8 cellular contexts compared by ENCODE assay signal in genomic region chr4:1356181-1356998, GRCh38. TPM values are rescaled to one million over a fixed set of nuclear protein-coding genes. Genes with fewer than 3 reads are reported as not detected.
A peak's percentile ranks its signal among the peaks of the same experiment; 100 is the strongest.
DNase-seq lines count a peak whose midpoint lies in the region; ATAC-seq and TF ChIP-seq lines count a peak whose summit lies in the region.

No MANE protein-coding gene starts in this region.

- no peaks in the 10 kb centered on the region for H3K9me3 ChIP-seq in CD8-positive, alpha-beta T cell (ENCODE audit: low read length)
- H3K9me3 ChIP-seq in HCT116 (ENCODE audit: control insufficient read depth in 1 of 2, insufficient read depth in 1 of 2, low read depth in 1 of 2, low read length in 2 of 2) = no peaks in the 10 kb centered on the region
- no peaks in the 10 kb centered on the region for H3K9me3 ChIP-seq in left lung

- peaks cover 8% of the 10 kb centered on the region for H3K4me1 ChIP-seq in CD8-positive, alpha-beta T cell (ENCODE audit: insufficient read depth, low read length)
- H3K4me1 ChIP-seq in HCT116 (ENCODE audit: control insufficient read depth in 1 of 2, insufficient read depth in 2 of 2, low read length in 2 of 2) (peaks cover 2 to 9% of the 10 kb centered on the region in 2 experiments; a peak in 2 of 4 replicates), left lung (peaks cover 0 to 7% of the 10 kb centered on the region in 2 donors)

- no peak overlapping the region for H3K9ac ChIP-seq in HCT116 (ENCODE audit: low read length)

- no peaks in the 10 kb centered on the region for H3K79me2 ChIP-seq in HCT116 (ENCODE audit: insufficient read depth, low read length)

- TF ChIP-seq RAD21 in HCT116 (IDR thresholded peaks at IDR 0.05; ENCODE audit: low read depth) = no peak

- no peaks in the 10 kb centered on the region for H3K27me3 Mint-ChIP-seq in CD8-positive, alpha-beta T cell (ENCODE audit: low read depth)
- H3K27me3 Mint-ChIP-seq in T-helper 2 cell treated with Interferon-gamma antibody and Interleukin-4, amounts not matched to agents 5 μg/mL and 100 μg/mL, for 36 hours (ENCODE audit: low read depth) = no peaks in the 10 kb centered on the region

- BruUV-seq in HCT116 (replicated peaks; lab: Mats Ljungman, UMichigan) = no TSS peak

- no peaks in the 10 kb centered on the region for H4K20me1 ChIP-seq in HCT116 (ENCODE audit: insufficient read depth)

- H3K27ac ChIP-seq in CD8-positive, alpha-beta T cell (ENCODE audit: low read depth, low read length) = no peak overlapping the region
- H3K27ac ChIP-seq in HCT116 (ENCODE audit: low read depth, low read length) = no peak overlapping the region
- no peak overlapping the region for H3K27ac ChIP-seq in left lung

- H3K4me3 Mint-ChIP-seq in CD8-positive, alpha-beta T cell = no peak overlapping the region
- H3K4me3 Mint-ChIP-seq in T-helper 2 cell treated with Interferon-gamma antibody and Interleukin-4, amounts not matched to agents 5 μg/mL and 100 μg/mL, for 36 hours = no peak overlapping the region

- CTCF ChIA-PET in CD8-positive, alpha-beta T cell (lab: Charles Lee) = interaction anchor here (0.7 to 8.3 kb wide), 24 partner anchors 8 to 274 kb away, joined by 3 to 91 read pairs (median 5); no protein-coding TSS in a partner anchor
- CTCF ChIA-PET in HCT116 (lab: Charles Lee) = interaction anchor here (1.1 to 2.0 kb wide), 3 partner anchors 10 to 273 kb away, joined by 5 to 10 read pairs (median 5); partner anchors contain the start of gene UVSSA

- peak in 6 of 7 experiments; percentile 33 to 63 (median 44) for DNase-seq in CD8-positive, alpha-beta T cell
- DNase-seq in HCT116 (ENCODE audit: low read depth, low spot score) (no peak), cerebellar cortex (ENCODE audit: low spot score) (peak; percentile 79), left lung (peak in 1 of 2 donors; percentile 86), NCI-H774 (lab: John Stamatoyannopoulos, UW) (no peak)
- peak; percentile 15 for DNase-seq in T-helper 2 cell treated with Interferon-gamma antibody and Interleukin-4, amounts not matched to agents 5 μg/mL and 100 μg/mL, for 36 hours (ENCODE audit: low spot score)
- peak; percentile 30 to 34 for DNase-seq in stimulated activated CD8-positive, alpha-beta memory T cell treated with anti-CD3 and anti-CD28 coated beads, Interleukin-2, amount 100 ng/mL, for 48 hours (ENCODE audit: low read depth in 2 of 2)

- H3K36me3 Mint-ChIP-seq in CD8-positive, alpha-beta T cell = peaks cover 44% of the 10 kb centered on the region
- no peaks in the 10 kb centered on the region for H3K36me3 Mint-ChIP-seq in T-helper 2 cell treated with Interferon-gamma antibody and Interleukin-4, amounts not matched to agents 5 μg/mL and 100 μg/mL, for 36 hours (ENCODE audit: low read depth)

- POLR2A ChIA-PET in CD8-positive, alpha-beta T cell (lab: Charles Lee) = interaction anchor here (0.9 to 1.1 kb wide), 2 partner anchors 223 to 249 kb away, joined by 3 read pairs; no protein-coding TSS in a partner anchor
- POLR2A ChIA-PET in HCT116 (lab: Charles Lee) = no interaction called here

- TF ChIP-seq CTCF in CD8-positive, alpha-beta T cell (IDR thresholded peaks at IDR 0.05) = peak; percentile 76
- TF ChIP-seq CTCF in HCT116 (IDR thresholded peaks at IDR 0.05 in 2 of 3, conservative IDR thresholded peaks at IDR 0.05 in 1 of 3; ENCODE audit: borderline replicate concordance in 1 of 3, insufficient read depth in 1 of 3, low read depth in 2 of 3, low read length in 2 of 3) (peak in 2 of 3 experiments; percentile 82 to 85; a peak in 4 of 6 replicates), left lung (IDR thresholded peaks at IDR 0.05) (peak; percentile 72 to 81)

- peaks cover 2% of the 10 kb centered on the region for H3K36me3 ChIP-seq in CD8-positive, alpha-beta T cell (ENCODE audit: insufficient read depth, low read length)
- H3K36me3 ChIP-seq in HCT116 (ENCODE audit: control insufficient read depth in 1 of 2, insufficient read depth in 2 of 2, low read length in 2 of 2) = no peaks in the 10 kb centered on the region; a peak in 2 of 4 replicates
- peaks cover 0 to 89% of the 10 kb centered on the region in 2 donors for H3K36me3 ChIP-seq in left lung

- no peaks in the 10 kb centered on the region for H3K9me2 ChIP-seq in HCT116 (ENCODE audit: insufficient read depth)

- no peak overlapping the region for H3K4me3 ChIP-seq in CD8-positive, alpha-beta T cell (ENCODE audit: low read depth, low read length)
- H3K4me3 ChIP-seq in HCT116 (replicated peaks in 1 of 2; ENCODE audit: low read depth in 1 of 2, low read length in 2 of 2) = no peak overlapping the region
- no peak overlapping the region for H3K4me3 ChIP-seq in left lung

- no peaks in the 10 kb centered on the region for H3K9me3 Mint-ChIP-seq in CD8-positive, alpha-beta T cell
- no peaks in the 10 kb centered on the region for H3K9me3 Mint-ChIP-seq in T-helper 2 cell treated with Interferon-gamma antibody and Interleukin-4, amounts not matched to agents 5 μg/mL and 100 μg/mL, for 36 hours

- RAD21 ChIA-PET in HCT116 (lab: Charles Lee; ENCODE audit: low non-redundant PET in 1 of 2, low total read pairs in 2 of 2, uncharacterized antibody in 2 of 2, unreplicated experiment in 2 of 2) = interaction anchor here (1.0 to 1.6 kb wide), 2 partner anchors 64 to 157 kb away, joined by 3 to 6 read pairs; no protein-coding TSS in a partner anchor

- H3K27ac Mint-ChIP-seq in CD8-positive, alpha-beta T cell = peak overlapping the region; percentile 41
- H3K27ac Mint-ChIP-seq in T-helper 2 cell treated with Interferon-gamma antibody and Interleukin-4, amounts not matched to agents 5 μg/mL and 100 μg/mL, for 36 hours = no peak overlapping the region

- peaks cover 6% of the 10 kb centered on the region for H3K4me1 Mint-ChIP-seq in CD8-positive, alpha-beta T cell (ENCODE audit: low read depth)
- H3K4me1 Mint-ChIP-seq in T-helper 2 cell treated with Interferon-gamma antibody and Interleukin-4, amounts not matched to agents 5 μg/mL and 100 μg/mL, for 36 hours (ENCODE audit: low read depth) = peaks cover 4% of the 10 kb centered on the region

- no peak overlapping the region for H2AFZ ChIP-seq in HCT116 (ENCODE audit: low read depth, low read length, poor library complexity, severe bottlenecking)

- no peak for TF ChIP-seq POLR2A in HCT116 (IDR thresholded peaks at IDR 0.05; ENCODE audit: borderline replicate concordance, extremely low read depth, insufficient read depth, insufficient read length)

- no peak for ATAC-seq in CD8-positive, alpha-beta T cell
- ATAC-seq in HCT116 (0 out of 2 replicates have a peak, but pooled peaks have one; percentile 37), left lung (peak; percentile 45), HG02884 (IDR thresholded peaks at IDR 0.05; ENCODE audit: unreplicated experiment) (no peak)

- intact Hi-C loops in CD8-positive, alpha-beta T cell (cut with DNase I, micrococcal nuclease) = loop anchor here (1.0 to 10.0 kb wide), 3 partner anchors 249 to 1112 kb away; no protein-coding TSS in a partner anchor
- intact Hi-C loops in HCT116 (cut with micrococcal nuclease) (loop anchor here (2.0 to 10.0 kb wide), 2 partner anchors 158 to 272 kb away; no protein-coding TSS in a partner anchor), left lung (cut with DNase I) (no loop called here)

- no peaks in the 10 kb centered on the region for H3K27me3 ChIP-seq in CD8-positive, alpha-beta T cell (ENCODE audit: insufficient read depth, low read length)
- no peaks in the 10 kb centered on the region for H3K27me3 ChIP-seq in HCT116 (ENCODE audit: insufficient read depth, low read length)
- no peaks in the 10 kb centered on the region for H3K27me3 ChIP-seq in left lung

- H3K4me2 ChIP-seq in HCT116 (ENCODE audit: low read length) = no peak overlapping the region

TF ChIP-seq in HCT116, 20 proteins besides CTCF, POLR2A, EP300 and RAD21:
- TF ChIP-seq ELF1 (IDR thresholded peaks at IDR 0.05; ENCODE audit: borderline replicate concordance, low read depth) (no peak), FOSL1 (IDR thresholded peaks at IDR 0.05; ENCODE audit: low read depth) (no peak), EGR1 (IDR thresholded peaks at IDR 0.05; ENCODE audit: low read depth) (no peak), EZH2 (IDR thresholded peaks at IDR 0.05) (no peak), SIN3A (IDR thresholded peaks at IDR 0.05; ENCODE audit: low read depth) (no peak)
TF ChIP-seq in HCT116: peak in this region for 0.

RNA-seq across cellular contexts. Expression of gene UVSSA, which starts 9.4 kb away (rescaled TPM):
- total RNA-seq in CD8-positive, alpha-beta T cell = 10 to 100 TPM; 27.3 to 27.5 TPM
- 30.5 TPM for total RNA-seq in HCT116 (2021; ENCODE audit: unreplicated experiment)
- 12.1 and 15.2 TPM in 2 replicates for polyA plus RNA-seq in HCT116 (2012)
- 10 to 100 TPM; 33.0 to 36.6 TPM for total RNA-seq in left lung

RNA-seq across cellular contexts. Expression of gene NKX1-1, which starts 49.9 kb away (rescaled TPM):
- total RNA-seq in CD8-positive, alpha-beta T cell = not detected
- not detected for total RNA-seq in HCT116 (2021; ENCODE audit: unreplicated experiment)
- not detected in 2 replicates for polyA plus RNA-seq in HCT116 (2012)
- not detected for total RNA-seq in left lung

Comparison
In these comparisons a context has a peak if more than half of its experiments do, and no peak if none do; other contexts are left out.
1. ATAC-seq: peak in HCT116 (single experiment) and left lung (single experiment); none in CD8-positive, alpha-beta T cell (single experiment) and HG02884 (single experiment).
2. DNase-seq: peak in CD8-positive, alpha-beta T cell (6 of 7), T-helper 2 cell treated with Interferon-gamma antibody and Interleukin-4, amounts not matched to agents 5 μg/mL and 100 μg/mL, for 36 hours (single experiment), cerebellar cortex (single experiment) and stimulated activated CD8-positive, alpha-beta memory T cell treated with anti-CD3 and anti-CD28 coated beads, Interleukin-2, amount 100 ng/mL, for 48 hours (2 of 2); none in HCT116 (single experiment) and NCI-H774 (single experiment).
3. intact Hi-C loops: an anchor here in CD8-positive, alpha-beta T cell (1.0 to 10.0 kb wide) and HCT116 (2.0 to 10.0 kb wide); none called in left lung.
4. Peak in every context shown above with its lines, with median percentiles within 50 percentile points of each other: CTCF ChIP-seq.